ENCODE assay signal across 1 cellular context in genomic region chr1:6601049-6601864, GRCh38.
TF ChIP-seq lines count a peak whose summit lies in the region.

No MANE protein-coding gene starts in this region.

TF ChIP-seq in HepG2, 621 proteins besides CTCF, POLR2A, EP300 and RAD21 (continued from another document and continues in another):
- TF ChIP-seq SNAPC4 (CRISPR knock-in tag; IDR thresholded peaks at IDR 0.05) (peak; percentile 58; the same call in 1 of the 2 replicates), ISX (CRISPR knock-in tag; conservative IDR thresholded peaks at IDR 0.05) (no peak), HDAC2 (CRISPR knock-in tag; IDR thresholded peaks at IDR 0.05) (peak; percentile 42), BRD4 (CRISPR knock-in tag; IDR thresholded peaks at IDR 0.05) (no peak), MBNL3 (CRISPR knock-in tag; conservative IDR thresholded peaks at IDR 0.05) (no peak), ZNF790 (CRISPR knock-in tag; IDR thresholded peaks at IDR 0.05; ENCODE audit: borderline replicate concordance) (peak; percentile 71; the same call in 1 of the 2 replicates), KLF11 (CRISPR knock-in tag; IDR thresholded peaks at IDR 0.05) (no peak), HNF4G (IDR thresholded peaks at IDR 0.05; ENCODE audit: borderline replicate concordance, low read depth, low read length) (no peak), HNF4G (CRISPR knock-in tag; IDR thresholded peaks at IDR 0.05; ENCODE audit: borderline replicate concordance, low read depth) (no peak), ZNF282 (IDR thresholded peaks at IDR 0.05; ENCODE audit: partially characterized antibody) (no peak), KLF9 (CRISPR knock-in tag; IDR thresholded peaks at IDR 0.05; ENCODE audit: low read depth) (no peak), ZNF547 (CRISPR knock-in tag; IDR thresholded peaks at IDR 0.05) (no peak), TRIM24 (CRISPR knock-in tag; IDR thresholded peaks at IDR 0.05) (no peak), KDM5A (IDR thresholded peaks at IDR 0.05; ENCODE audit: borderline replicate concordance, low read length) (no peak), AGO2 (optimal IDR thresholded peaks at IDR 0.05; ENCODE audit: low read depth, low read length) (no peak), FOXJ3 (CRISPR knock-in tag; IDR thresholded peaks at IDR 0.05; ENCODE audit: borderline replicate concordance) (no peak), AGO1 (IDR thresholded peaks at IDR 0.05; ENCODE audit: low read depth, low read length, poor library complexity, severe bottlenecking) (no peak), ELF3 (CRISPR knock-in tag; IDR thresholded peaks at IDR 0.05) (0 out of 2 replicates have a peak, but pooled peaks have one; percentile 40), ZNF263 (CRISPR knock-in tag; IDR thresholded peaks at IDR 0.05) (no peak), CERS6 (CRISPR knock-in tag; IDR thresholded peaks at IDR 0.05) (no peak), RARG (CRISPR knock-in tag; IDR thresholded peaks at IDR 0.05; ENCODE audit: low read depth) (0 out of 2 replicates have a peak, but pooled peaks have one; percentile 24), TARDBP (CRISPR knock-in tag; IDR thresholded peaks at IDR 0.05) (no peak), PHF5A (CRISPR knock-in tag; IDR thresholded peaks at IDR 0.05; ENCODE audit: low read depth, unreplicated experiment) (no peak), NFYC (CRISPR knock-in tag; IDR thresholded peaks at IDR 0.05) (no peak), THRA (CRISPR knock-in tag; IDR thresholded peaks at IDR 0.05; ENCODE audit: borderline replicate concordance) (no peak), HNF1A (IDR thresholded peaks at IDR 0.05; ENCODE audit: low read depth) (no peak), HNF1A (CRISPR knock-in tag; IDR thresholded peaks at IDR 0.05; ENCODE audit: borderline replicate concordance) (no peak), PAF1 (CRISPR knock-in tag; IDR thresholded peaks at IDR 0.05) (no peak), NPAS2 (CRISPR knock-in tag; IDR thresholded peaks at IDR 0.05; ENCODE audit: borderline replicate concordance) (no peak), ZBTB3 (CRISPR knock-in tag; IDR thresholded peaks at IDR 0.05; ENCODE audit: borderline replicate concordance, low read depth) (no peak), THYN1 (CRISPR knock-in tag; IDR thresholded peaks at IDR 0.05; ENCODE audit: borderline replicate concordance, low read depth) (no peak), ZSCAN12 (CRISPR knock-in tag; IDR thresholded peaks at IDR 0.05) (no peak), PCBP1 (IDR thresholded peaks at IDR 0.05; ENCODE audit: borderline replicate concordance, low read depth, low read length) (no peak), ZNF891 (CRISPR knock-in tag; IDR thresholded peaks at IDR 0.05) (no peak), NCOR1 (IDR thresholded peaks at IDR 0.05; ENCODE audit: borderline replicate concordance, low read length) (no peak), ATF1 (CRISPR knock-in tag; IDR thresholded peaks at IDR 0.05) (no peak), THAP9 (CRISPR knock-in tag; IDR thresholded peaks at IDR 0.05; ENCODE audit: borderline replicate concordance) (peak; percentile 42; the same call in 1 of the 2 replicates), ZBTB42 (CRISPR knock-in tag; IDR thresholded peaks at IDR 0.05) (no peak), ZNF589 (CRISPR knock-in tag; conservative IDR thresholded peaks at IDR 0.05) (0 out of 2 replicates have a peak, but pooled peaks have one; percentile 38), CBX1 (IDR thresholded peaks at IDR 0.05; ENCODE audit: low read depth) (no peak), ZNF160 (CRISPR knock-in tag; IDR thresholded peaks at IDR 0.05) (no peak), REXO4 (CRISPR knock-in tag; IDR thresholded peaks at IDR 0.05; ENCODE audit: borderline replicate concordance) (no peak), GPBP1L1 (CRISPR knock-in tag; IDR thresholded peaks at IDR 0.05) (no peak), ZC3H4 (CRISPR knock-in tag; IDR thresholded peaks at IDR 0.05; ENCODE audit: borderline replicate concordance) (no peak), EHMT2 (IDR thresholded peaks at IDR 0.05; ENCODE audit: borderline replicate concordance, low read depth, low read length) (no peak), PATZ1 (CRISPR knock-in tag; IDR thresholded peaks at IDR 0.05) (0 out of 2 replicates have a peak, but pooled peaks have one; percentile 25), MED8 (CRISPR knock-in tag; IDR thresholded peaks at IDR 0.05; ENCODE audit: insufficient replicate concordance) (no peak), ZNF296 (CRISPR knock-in tag; conservative IDR thresholded peaks at IDR 0.05) (peak; percentile 35; the same call in 1 of the 2 replicates), MYC (CRISPR knock-in tag; IDR thresholded peaks at IDR 0.05; ENCODE audit: borderline replicate concordance) (no peak; the same call in 1 of the 2 replicates)
